In genomic region chr14:70415788-70416187, GRCh38 we compare ENCODE assay signal across 10 cellular contexts. TPM values are rescaled to one million over a fixed set of nuclear protein-coding genes. Genes with fewer than 3 reads are reported as not detected.
DNase-seq lines count a peak whose midpoint lies in the region; ATAC-seq, FAIRE-seq and TF ChIP-seq lines count a peak whose summit lies in the region.
"Had no signal": no experiment of that assay in that cellular context is flagged by ENCODE, and none has a peak within 500 bp of the region (broad histone marks: within the 10 kb centered on the region; RNA-seq: fewer than 3 reads in every experiment).

No MANE protein-coding gene starts in this region.

- POLR2A ChIA-PET in activated CD4-positive, alpha-beta T cell treated with anti-CD3 and anti-CD28 coated beads, Interleukin-2, amount 10 ng/mL, durations not matched to agents 7 days and 5 days (lab: Charles Lee), result no interaction called here

- TF ChIP-seq CTCF in kidney (IDR thresholded peaks at IDR 0.05; ENCODE audit: borderline replicate concordance, extremely low read depth, insufficient read depth), result no peak

- H3K9me3 ChIP-seq in kidney (ENCODE audit: control insufficient read depth in 1 of 2, low read length in 2 of 2), result no peaks in the 10 kb centered on the region
- H3K9me3 ChIP-seq in stomach smooth muscle (ENCODE audit: control insufficient read depth in 2 of 2, low read length in 2 of 2), result no peaks in the 10 kb centered on the region

- H3K36me3 ChIP-seq in kidney (ENCODE audit: control insufficient read depth in 1 of 2, insufficient read depth in 2 of 2, low read length in 2 of 2) (no peaks in the 10 kb centered on the region), stomach smooth muscle (ENCODE audit: control insufficient read depth in 2 of 2, insufficient read depth in 2 of 2, low read length in 2 of 2) (peaks cover 0 to 2% of the 10 kb centered on the region in 2 donors)

- H3K27ac Mint-ChIP-seq in activated CD4-positive, alpha-beta T cell treated with anti-CD3 and anti-CD28 coated beads, Interleukin-2, amount 10 ng/mL, durations not matched to agents 7 days and 5 days, result no peak overlapping the region
- H3K27ac Mint-ChIP-seq in activated T-helper 2 cell treated with anti-CD3 and anti-CD28 coated beads, Interferon-gamma antibody, Interleukin-2, Interleukin-4, amounts not matched to agents 10 μg/mL and 5 μg/mL and 100 μg/mL, durations not matched to agents 14 hours and 24 hours and 36 hours, result no peak overlapping the region

- peaks cover 2 to 17% of the 10 kb centered on the region in 2 donors for H3K4me1 ChIP-seq in kidney (ENCODE audit: control insufficient read depth in 1 of 2, insufficient read depth in 1 of 2, low read depth in 1 of 2, low read length in 2 of 2)
- H3K4me1 ChIP-seq in stomach smooth muscle (ENCODE audit: control insufficient read depth, insufficient read depth, low read length), result peaks cover 3% of the 10 kb centered on the region

- DNase-seq in activated CD4-positive, alpha-beta T cell treated with anti-CD3 and anti-CD28 coated beads, Interleukin-2, amount 10 ng/mL, durations not matched to agents 7 days and 5 days, result no peak
- DNase-seq in activated CD4-positive, alpha-beta T cell treated with anti-CD3 and anti-CD28 coated beads for 48 hours, result no peak
- DNase-seq in activated T-helper 2 cell treated with anti-CD3 and anti-CD28 coated beads, Interferon-gamma antibody, Interleukin-2, Interleukin-4, amounts not matched to agents 10 μg/mL and 5 μg/mL and 100 μg/mL, durations not matched to agents 14 hours and 24 hours and 36 hours (ENCODE audit: low spot score), result no peak
- no peak for DNase-seq in kidney
- DNase-seq: central memory CD4-positive, alpha-beta T cell; stimulated activated CD4-positive, alpha-beta T cell treated with anti-CD3 and anti-CD28 coated beads, Interleukin-4, amount 100 ng/mL, for 1 hour had no signal

- ATAC-seq in HG02623 (IDR thresholded peaks at IDR 0.05; ENCODE audit: unreplicated experiment), result no peak
- ATAC-seq in HG03039 (IDR thresholded peaks at IDR 0.05; ENCODE audit: unreplicated experiment), result no peak
- ATAC-seq in HG03565 (IDR thresholded peaks at IDR 0.05; ENCODE audit: unreplicated experiment), result no peak

- H3K9ac ChIP-seq in kidney (ENCODE audit: low read length in 2 of 2) (peak overlapping the region in 1 of 2 donors; percentile 46), stomach smooth muscle (ENCODE audit: low read length in 2 of 2) (peak overlapping the region in 1 of 2 donors; percentile 25)

- H3K27ac ChIP-seq in kidney (ENCODE audit: low read depth in 2 of 2, low read length in 2 of 2), result no peak overlapping the region
- H3K27ac ChIP-seq in stomach smooth muscle (ENCODE audit: low read length), result no peak overlapping the region

- peaks cover 12% of the 10 kb centered on the region for H3K4me1 Mint-ChIP-seq in activated CD4-positive, alpha-beta T cell treated with anti-CD3 and anti-CD28 coated beads, Interleukin-2, amount 10 ng/mL, durations not matched to agents 7 days and 5 days
- H3K4me1 Mint-ChIP-seq in activated T-helper 2 cell treated with anti-CD3 and anti-CD28 coated beads, Interferon-gamma antibody, Interleukin-2, Interleukin-4, amounts not matched to agents 10 μg/mL and 5 μg/mL and 100 μg/mL, durations not matched to agents 14 hours and 24 hours and 36 hours (ENCODE audit: low read depth), result peaks cover 13% of the 10 kb centered on the region

- intact Hi-C loops in activated T-helper 2 cell treated with anti-CD3 and anti-CD28 coated beads, Interferon-gamma antibody, Interleukin-2, Interleukin-4, amounts not matched to agents 10 μg/mL and 5 μg/mL and 100 μg/mL, durations not matched to agents 14 hours and 24 hours and 36 hours (cut with micrococcal nuclease), result no loop called here
- intact Hi-C loops in kidney (cut with DNase I), result no loop called here

- FAIRE-seq in kidney (lab: Jason Lieb, UNC), result no peak

- H3K9me3 Mint-ChIP-seq in activated CD4-positive, alpha-beta T cell treated with anti-CD3 and anti-CD28 coated beads, Interleukin-2, amount 10 ng/mL, durations not matched to agents 7 days and 5 days, result no peaks in the 10 kb centered on the region
- H3K9me3 Mint-ChIP-seq in activated T-helper 2 cell treated with anti-CD3 and anti-CD28 coated beads, Interferon-gamma antibody, Interleukin-2, Interleukin-4, amounts not matched to agents 10 μg/mL and 5 μg/mL and 100 μg/mL, durations not matched to agents 14 hours and 24 hours and 36 hours, result no peaks in the 10 kb centered on the region

- H3K27me3 ChIP-seq in stomach smooth muscle (ENCODE audit: control insufficient read depth in 1 of 2, insufficient read depth in 2 of 2, low read length in 2 of 2), result no peaks in the 10 kb centered on the region

- CTCF ChIA-PET in activated CD4-positive, alpha-beta T cell treated with anti-CD3 and anti-CD28 coated beads, Interleukin-2, amount 10 ng/mL, durations not matched to agents 7 days and 5 days (lab: Charles Lee), result no interaction called here

- H3K4me3 ChIP-seq in kidney (ENCODE audit: low read length in 2 of 2), result peak overlapping the region; percentile 62 to 94
- H3K4me3 ChIP-seq in stomach smooth muscle (ENCODE audit: low read length in 2 of 2), result peak overlapping the region; percentile 45 to 97

- H3K4me3 Mint-ChIP-seq in activated CD4-positive, alpha-beta T cell treated with anti-CD3 and anti-CD28 coated beads, Interleukin-2, amount 10 ng/mL, durations not matched to agents 7 days and 5 days, result peak overlapping the region; percentile 85
- H3K4me3 Mint-ChIP-seq in activated T-helper 2 cell treated with anti-CD3 and anti-CD28 coated beads, Interferon-gamma antibody, Interleukin-2, Interleukin-4, amounts not matched to agents 10 μg/mL and 5 μg/mL and 100 μg/mL, durations not matched to agents 14 hours and 24 hours and 36 hours (ENCODE audit: low read depth), result peak overlapping the region; percentile 79

- H3K36me3 Mint-ChIP-seq in activated CD4-positive, alpha-beta T cell treated with anti-CD3 and anti-CD28 coated beads, Interleukin-2, amount 10 ng/mL, durations not matched to agents 7 days and 5 days (ENCODE audit: low read depth), result peaks cover 4% of the 10 kb centered on the region
- H3K36me3 Mint-ChIP-seq in activated T-helper 2 cell treated with anti-CD3 and anti-CD28 coated beads, Interferon-gamma antibody, Interleukin-2, Interleukin-4, amounts not matched to agents 10 μg/mL and 5 μg/mL and 100 μg/mL, durations not matched to agents 14 hours and 24 hours and 36 hours (ENCODE audit: low read depth), result no peaks in the 10 kb centered on the region

- no peaks in the 10 kb centered on the region for H3K27me3 Mint-ChIP-seq in activated CD4-positive, alpha-beta T cell treated with anti-CD3 and anti-CD28 coated beads, Interleukin-2, amount 10 ng/mL, durations not matched to agents 7 days and 5 days
- peaks cover 1% of the 10 kb centered on the region for H3K27me3 Mint-ChIP-seq in activated T-helper 2 cell treated with anti-CD3 and anti-CD28 coated beads, Interferon-gamma antibody, Interleukin-2, Interleukin-4, amounts not matched to agents 10 μg/mL and 5 μg/mL and 100 μg/mL, durations not matched to agents 14 hours and 24 hours and 36 hours (ENCODE audit: low read depth)

RNA-seq across cellular contexts. Expression of gene SYNJ2BP, which starts 1.1 kb away (rescaled TPM):
- 10 to 100 TPM; 12.0 to 14.0 TPM for total RNA-seq in activated CD4-positive, alpha-beta T cell treated with anti-CD3 and anti-CD28 coated beads, Interleukin-2, amount 10 ng/mL, durations not matched to agents 7 days and 5 days
- total RNA-seq in activated T-helper 2 cell treated with anti-CD3 and anti-CD28 coated beads, Interferon-gamma antibody, Interleukin-2, Interleukin-4, amounts not matched to agents 10 μg/mL and 5 μg/mL and 100 μg/mL, durations not matched to agents 14 hours and 24 hours and 36 hours, result 0.69 and 0.98 TPM in 2 replicates
- 48.3 TPM for total RNA-seq in kidney
- 29.9 TPM for polyA plus RNA-seq in kidney (ENCODE audit: insufficient read depth, low read depth, low replicate concordance)

RNA-seq across cellular contexts. Expression of gene ADAM21, which starts 36.2 kb away (rescaled TPM):
- total RNA-seq in activated CD4-positive, alpha-beta T cell treated with anti-CD3 and anti-CD28 coated beads, Interleukin-2, amount 10 ng/mL, durations not matched to agents 7 days and 5 days, result not detected
- total RNA-seq in activated T-helper 2 cell treated with anti-CD3 and anti-CD28 coated beads, Interferon-gamma antibody, Interleukin-2, Interleukin-4, amounts not matched to agents 10 μg/mL and 5 μg/mL and 100 μg/mL, durations not matched to agents 14 hours and 24 hours and 36 hours, result not detected in 2 replicates
- 0.13 TPM for total RNA-seq in kidney
- polyA plus RNA-seq in kidney (ENCODE audit: insufficient read depth, low read depth, low replicate concordance), result 0.28 TPM

RNA-seq across cellular contexts. Expression of gene COX16, which starts 56.3 kb away (rescaled TPM):
- total RNA-seq in activated CD4-positive, alpha-beta T cell treated with anti-CD3 and anti-CD28 coated beads, Interleukin-2, amount 10 ng/mL, durations not matched to agents 7 days and 5 days, result 10 to 100 TPM; 43.2 to 56.1 TPM
- total RNA-seq in activated T-helper 2 cell treated with anti-CD3 and anti-CD28 coated beads, Interferon-gamma antibody, Interleukin-2, Interleukin-4, amounts not matched to agents 10 μg/mL and 5 μg/mL and 100 μg/mL, durations not matched to agents 14 hours and 24 hours and 36 hours, result 67.0 and 69.7 TPM in 2 replicates
- 33.0 TPM for total RNA-seq in kidney
- polyA plus RNA-seq in kidney (ENCODE audit: insufficient read depth, low read depth, low replicate concordance), result 104 TPM
